ENCODE assay signal across 8 cellular contexts in the genomic region with DNA sequence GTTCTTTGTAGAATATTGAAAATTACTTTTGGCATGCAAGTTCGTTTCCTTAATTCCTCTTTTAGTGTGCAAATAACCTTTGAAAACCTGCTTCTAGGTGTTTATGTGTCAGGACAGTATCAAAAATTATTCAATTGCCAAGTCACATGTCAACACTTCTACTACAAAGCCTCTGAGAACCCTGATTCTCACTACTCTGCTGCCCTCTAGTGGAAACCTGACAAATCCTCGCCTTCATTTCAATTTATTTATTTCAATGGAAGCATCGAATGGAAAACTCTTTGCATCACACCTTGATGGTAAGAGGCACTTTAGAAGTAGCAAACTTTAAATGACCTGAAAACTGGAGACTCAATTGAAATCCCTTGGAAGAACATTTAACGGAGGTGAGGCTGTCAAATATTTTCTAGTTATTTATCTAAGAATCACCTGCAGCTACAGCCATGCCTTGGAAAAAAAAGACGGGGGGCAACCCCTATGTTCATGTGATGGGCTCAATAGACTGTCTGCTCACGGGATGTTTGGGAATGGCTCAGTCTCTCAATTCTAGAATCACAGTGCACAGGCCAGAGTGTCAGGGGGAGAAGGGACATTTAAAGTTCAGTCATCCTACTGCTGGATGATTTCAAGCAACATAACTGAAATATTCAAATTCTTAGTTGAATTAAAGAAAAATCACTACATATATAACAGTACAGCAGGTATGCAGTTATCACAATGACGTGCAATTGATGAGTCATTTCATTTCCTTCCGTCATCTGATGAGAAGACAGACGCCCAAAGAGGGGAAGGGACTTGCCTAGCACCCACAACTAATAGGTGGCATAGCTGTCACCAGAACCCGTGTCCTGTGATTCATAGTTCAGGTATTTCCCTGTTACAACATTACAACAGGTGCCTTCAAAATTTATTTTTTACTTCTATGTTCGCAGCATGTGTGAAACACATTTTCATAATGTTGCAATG.
DNase-seq lines count a peak whose midpoint lies in the region; ATAC-seq and TF ChIP-seq lines count a peak whose summit lies in the region.

No MANE protein-coding gene starts in this region.

- H3K36me3 ChIP-seq in fibroblast of lung (ENCODE audit: control insufficient read depth, insufficient read depth, low read length), result no peaks in the 10 kb centered on the region

- no peak overlapping the region for H3K4me3 Mint-ChIP-seq in T-cell

- H3K9me3 Mint-ChIP-seq in T-cell, result peaks cover 0 to 19% (median 7%) of the 10 kb centered on the region in 3 donors

- H3K27ac Mint-ChIP-seq in T-cell, result no peak overlapping the region

- no peaks in the 10 kb centered on the region for H3K27me3 ChIP-seq in fibroblast of lung (ENCODE audit: control insufficient read depth, insufficient read depth, low read length)

- H3K9ac ChIP-seq in fibroblast of lung (ENCODE audit: insufficient read depth, low read length), result no peak overlapping the region

- DNase-seq in DMS 273 (lab: John Stamatoyannopoulos, UW; ENCODE audit: unreplicated experiment), result peak; percentile 90
- peak; percentile 32 to 82 (median 76) for DNase-seq in NCI-H1417 (lab: John Stamatoyannopoulos, UW)
- DNase-seq in SKM-1 (lab: John Stamatoyannopoulos, UW; ENCODE audit: unreplicated experiment), result peak; percentile 30
- DNase-seq in fibroblast of lung (ENCODE audit: low read depth in 2 of 2), result peak; percentile 56 to 85
- DNase-seq in nucleus accumbens (lab: John Stamatoyannopoulos, UW), result peak in 33 of 56 donors; percentile 1 to 68 (median 21)
- DNase-seq in T-cell, result no peak

- peak; percentile 73 to 77 for TF ChIP-seq CTCF in fibroblast of lung (conservative IDR thresholded peaks at IDR 0.05 in 1 of 2, IDR thresholded peaks at IDR 0.05 in 1 of 2; ENCODE audit: low read depth in 1 of 2, low read length in 2 of 2)

- peaks cover 0 to 3% of the 10 kb centered on the region in 2 donors for H3K27me3 Mint-ChIP-seq in T-cell

- CTCF ChIA-PET in T-cell (lab: Charles Lee), result no interaction called here

- H3K9me3 ChIP-seq in fibroblast of lung (ENCODE audit: control insufficient read depth, insufficient read depth, low read depth, low read length), result no peaks in the 10 kb centered on the region

- no peaks in the 10 kb centered on the region for H3K4me1 Mint-ChIP-seq in T-cell

- H4K20me1 ChIP-seq in fibroblast of lung (ENCODE audit: control insufficient read depth, extremely low read depth, insufficient read depth, low read length), result no peaks in the 10 kb centered on the region

- H3K79me2 ChIP-seq in fibroblast of lung (ENCODE audit: control insufficient read depth, insufficient read depth, low read length), result no peaks in the 10 kb centered on the region

- H3K27ac ChIP-seq in fibroblast of lung (ENCODE audit: insufficient read depth, low read length), result no peak overlapping the region

- H3K4me3 ChIP-seq in fibroblast of lung (replicated peaks in 1 of 4; ENCODE audit: control extremely low read depth in 1 of 4, insufficient read depth in 1 of 4, low read depth in 3 of 4, low read length in 4 of 4), result no peak overlapping the region

- H2AFZ ChIP-seq in fibroblast of lung (ENCODE audit: low read length), result no peak overlapping the region

- POLR2A ChIA-PET in T-cell (lab: Charles Lee), result interaction anchor here in 1 of 2 donors (0.6 kb wide), 1 partner anchor 31 kb away, joined by 9 read pairs; no protein-coding TSS in a partner anchor

- H3K4me1 ChIP-seq in fibroblast of lung (ENCODE audit: control insufficient read depth, extremely low read depth, insufficient read depth, low read length), result peaks cover 2% of the 10 kb centered on the region

- H3K4me2 ChIP-seq in fibroblast of lung (ENCODE audit: extremely low read depth, insufficient read depth, low read length), result no peak overlapping the region

- ATAC-seq in GM21367 (IDR thresholded peaks at IDR 0.05; ENCODE audit: unreplicated experiment), result peak; percentile 55
- ATAC-seq in HG02588 (IDR thresholded peaks at IDR 0.05; ENCODE audit: unreplicated experiment), result no peak
- ATAC-seq in T-cell (replicated peaks in 1 of 4), result no peak

- no peaks in the 10 kb centered on the region for H3K36me3 Mint-ChIP-seq in T-cell

Comparison
In these comparisons a context has a peak if more than half of its experiments do, and no peak if none do; other contexts are left out.
1. DNase-seq: peak in DMS 273 (single experiment), NCI-H1417 (3 of 3), SKM-1 (single experiment), fibroblast of lung (2 of 2) and nucleus accumbens (33 of 56); none in T-cell (0 of 34).